8 cellular contexts compared by ENCODE assay signal in the genomic region with DNA sequence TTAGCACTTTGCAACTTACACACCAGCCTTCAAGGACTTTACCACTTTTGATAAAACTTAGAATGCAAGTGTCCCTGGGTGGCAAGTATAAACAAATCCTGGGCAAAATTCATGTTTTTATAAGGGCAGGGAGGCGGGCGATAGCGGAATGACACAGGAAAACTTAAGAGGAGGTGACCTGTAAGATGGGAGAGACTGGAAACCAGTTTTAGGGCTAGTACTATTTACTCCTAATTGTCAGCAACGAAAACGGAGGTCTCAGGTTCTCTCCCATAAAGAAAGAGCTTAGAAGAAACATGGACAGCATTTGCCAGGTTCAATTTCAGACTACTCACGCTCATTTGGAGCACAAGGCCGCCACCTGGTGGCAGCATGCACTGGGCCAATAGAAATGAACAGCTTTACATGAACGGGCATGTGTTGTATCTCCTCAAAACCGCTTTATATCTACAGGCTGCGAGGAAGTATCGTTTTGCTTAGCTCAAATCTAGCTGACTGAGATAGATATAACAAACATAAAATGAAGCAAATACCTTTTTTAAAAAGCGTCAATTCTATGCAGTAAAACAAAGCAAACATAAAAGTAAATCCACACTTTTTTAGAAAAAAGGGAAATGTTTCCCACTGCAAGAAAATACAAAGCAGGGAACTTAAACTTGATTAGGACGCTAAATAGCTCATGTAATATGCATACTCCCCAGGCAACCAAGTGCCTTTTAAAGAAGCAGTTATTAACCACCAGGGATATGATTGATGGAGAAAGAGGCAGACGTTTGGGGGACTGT. TPM values are rescaled to one million over a fixed set of nuclear protein-coding genes. Genes with fewer than 3 reads are reported as not detected.
DNase-seq lines count a peak whose midpoint lies in the region; ATAC-seq and TF ChIP-seq lines count a peak whose summit lies in the region.

No MANE protein-coding gene starts in this region.

- H3K4me3 ChIP-seq in HL-60 (replicated peaks; ENCODE audit: insufficient read depth, low read length) = no peak overlapping the region

- no peaks in the 10 kb centered on the region for H3K27me3 ChIP-seq in CD4-positive, alpha-beta T cell (ENCODE audit: control insufficient read depth, insufficient read depth, low read length)
- H3K27me3 ChIP-seq in HL-60 (ENCODE audit: insufficient read depth, poor library complexity, severe bottlenecking) = no peaks in the 10 kb centered on the region

- DNase-seq in CD4-positive, alpha-beta T cell = peak; percentile 74 to 86 (median 80)
- DNase-seq in HL-60 (ENCODE audit: low read depth in 1 of 2, low spot score in 1 of 2) (peak; percentile 50 to 87), NCI-H82 (lab: John Stamatoyannopoulos, UW) (peak; percentile 91), ecto neural progenitor cell (ENCODE audit: low spot score) (peak; percentile 83), lung microvascular endothelial cell (ENCODE audit: low read depth in 2 of 2) (peak; percentile 84 to 91)
- peak; percentile 84 to 87 for DNase-seq in activated CD4-positive, alpha-beta T cell treated with anti-CD3 and anti-CD28 coated beads, Interleukin-2, amount 50 U/mL, for 48 hours
- DNase-seq in stimulated activated CD8-positive, alpha-beta memory T cell treated with anti-CD3 and anti-CD28 coated beads, Interleukin-15, amount 100 ng/mL, for 1 hour (ENCODE audit: low read depth) = peak; percentile 71

- ATAC-seq in CD4-positive, alpha-beta T cell (ENCODE audit: poor library complexity) = peak; percentile 97
- ATAC-seq in GM19452 (IDR thresholded peaks at IDR 0.05; ENCODE audit: unreplicated experiment) = peak; percentile 86

- no peaks in the 10 kb centered on the region for H3K27me3 Mint-ChIP-seq in CD4-positive, alpha-beta T cell

- H3K9me3 ChIP-seq in CD4-positive, alpha-beta T cell (ENCODE audit: control insufficient read depth, low read length) = no peaks in the 10 kb centered on the region

- intact Hi-C loops in CD4-positive, alpha-beta T cell (cut with DNase I, micrococcal nuclease) = loop anchor here (1.0 to 5.0 kb wide), 9 partner anchors 128 to 836 kb away; partner anchors contain the start of gene CREB3L2 (in 1 of the 2)

- no peaks in the 10 kb centered on the region for H3K9me3 Mint-ChIP-seq in CD4-positive, alpha-beta T cell

- H3K36me3 Mint-ChIP-seq in CD4-positive, alpha-beta T cell (ENCODE audit: low read depth) = no peaks in the 10 kb centered on the region

- POLR2A ChIA-PET in CD4-positive, alpha-beta T cell (lab: Charles Lee) = interaction anchor here (0.7 to 1.3 kb wide), 4 partner anchors 9 to 577 kb away, joined by 3 to 11 read pairs (median 8); no protein-coding TSS in a partner anchor

- H3K4me1 Mint-ChIP-seq in CD4-positive, alpha-beta T cell (ENCODE audit: low read depth) = peaks cover 5% of the 10 kb centered on the region

- no peak overlapping the region for H3K27ac ChIP-seq in CD4-positive, alpha-beta T cell (ENCODE audit: low read depth, low read length)
- H3K27ac ChIP-seq in HL-60 (replicated peaks) = no peak overlapping the region

- peak; percentile 93 for TF ChIP-seq CTCF in CD4-positive, alpha-beta T cell (IDR thresholded peaks at IDR 0.05)
- peak; percentile 94 for TF ChIP-seq CTCF in HL-60 (IDR thresholded peaks at IDR 0.05; ENCODE audit: insufficient read depth, low read length)

- CTCF ChIA-PET in CD4-positive, alpha-beta T cell (lab: Charles Lee) = interaction anchor here (0.6 to 1.9 kb wide), 24 partner anchors 9 to 585 kb away, joined by 3 to 29 read pairs (median 4); partner anchors contain the start of gene TRIM24

- H3K4me3 Mint-ChIP-seq in CD4-positive, alpha-beta T cell = no peak overlapping the region

- no peak overlapping the region for H3K27ac Mint-ChIP-seq in CD4-positive, alpha-beta T cell

RNA-seq across cellular contexts. Expression of gene SVOPL, which starts 37.6 kb away (rescaled TPM):
- not detected for total RNA-seq in CD4-positive, alpha-beta T cell
- not detected in 2 replicates for total RNA-seq in lung microvascular endothelial cell

RNA-seq across cellular contexts. Expression of gene TMEM213, which starts 59.1 kb away (rescaled TPM):
- not detected for total RNA-seq in CD4-positive, alpha-beta T cell
- total RNA-seq in lung microvascular endothelial cell = not detected in 2 replicates

RNA-seq across cellular contexts. Expression of gene ATP6V0A4, which starts 59.3 kb away (rescaled TPM):
- not detected for total RNA-seq in CD4-positive, alpha-beta T cell
- under 0.01 TPM in 2 replicates for total RNA-seq in lung microvascular endothelial cell
